ENCODE assay signal across 13 cellular contexts in the genomic region with DNA sequence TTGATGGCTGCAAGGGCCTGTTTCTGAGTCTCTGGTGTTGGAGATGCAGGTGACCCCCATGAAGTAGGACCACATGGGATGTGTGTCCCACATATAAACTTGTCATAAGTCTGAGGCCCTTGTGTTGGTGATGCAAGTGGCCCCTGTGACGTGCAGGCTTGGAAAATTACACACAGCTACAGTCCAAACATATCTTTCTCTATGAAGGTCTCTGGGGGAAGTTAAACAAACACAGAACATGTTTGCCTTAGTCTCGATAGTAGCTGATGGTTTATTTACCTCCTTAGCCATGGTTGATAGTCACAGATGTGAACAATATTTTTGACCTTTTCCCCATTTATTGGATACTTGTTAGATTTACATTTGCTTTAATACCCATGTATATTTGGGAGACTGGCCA.
DNase-seq lines count a peak whose midpoint lies in the region; ATAC-seq and TF ChIP-seq lines count a peak whose summit lies in the region.
"Had no signal": no experiment of that assay in that cellular context is flagged by ENCODE, and none has a peak within 500 bp of the region (broad histone marks: within the 10 kb centered on the region; RNA-seq: fewer than 3 reads in every experiment).

No MANE protein-coding gene starts in this region.

- 47% methylated on average over 2 of the region's 2 CpGs for WGBS in hepatocyte (ENCODE audit: low lambda C conversion rate, missing lambda C conversion rate)
- WGBS in GM23248 (ENCODE audit: low coverage in 1 of 2, low lambda C conversion rate in 2 of 2, missing lambda C conversion rate in 2 of 2), 2 experiments = 28 to 34% methylated on average over 2 of the region's 2 CpGs

- no peaks in the 10 kb centered on the region for H4K20me1 ChIP-seq in hepatocyte (ENCODE audit: insufficient read depth, poor library complexity, severe bottlenecking)
- H4K20me1 ChIP-seq in GM23248 (ENCODE audit: insufficient read depth) = no peaks in the 10 kb centered on the region

- no peak for TF ChIP-seq CTCF in hepatocyte (IDR thresholded peaks at IDR 0.05; ENCODE audit: poor library complexity)

- H3K4me2 ChIP-seq in hepatocyte (no peak overlapping the region), GM23248 (ENCODE audit: unreplicated experiment) (no peak overlapping the region)

- H3K9me3 ChIP-seq in hepatocyte (ENCODE audit: low read depth) (no peaks in the 10 kb centered on the region), GM23248 (ENCODE audit: low read depth) (no peaks in the 10 kb centered on the region)
- H3K9me3 ChIP-seq: HAP-1 had no signal

- in situ Hi-C loops in GM23248 (cut with MboI) = no loop called here

- H3K79me2 ChIP-seq in hepatocyte (no peaks in the 10 kb centered on the region), GM23248 (ENCODE audit: insufficient read depth) (no peaks in the 10 kb centered on the region)

- no peak overlapping the region for H3K9ac ChIP-seq in GM23248

- DNase-seq in cardiac septum (ENCODE audit: low spot score) (peak; percentile 26), Right ventricle myocardium superior (no peak), NCI-H69 (lab: John Stamatoyannopoulos, UW) (peak; percentile 83), hepatocyte (ENCODE audit: low spot score) (peak; percentile 29), H4 (ENCODE audit: low spot score) (no peak), GM23248 (no peak)
- DNase-seq: MV-4-11, NCI-H1694 treated with DMSO at 0.1 percent for 48 hours, NCI-H2171, NCI-H524 treated with DMSO at 0.1 percent for 48 hours had no signal

- H3K4me3 ChIP-seq in hepatocyte (no peak overlapping the region), GM23248 (no peak overlapping the region)
- H3K4me3 ChIP-seq: HAP-1 had no signal

- H2AFZ ChIP-seq in hepatocyte (no peak overlapping the region), GM23248 (no peak overlapping the region)

- H3K9me2 ChIP-seq in hepatocyte (replicated peaks; ENCODE audit: insufficient read depth) (no peaks in the 10 kb centered on the region), GM23248 (ENCODE audit: insufficient read depth) (no peaks in the 10 kb centered on the region)

- intact Hi-C loops in cardiac septum (cut with DNase I) (no loop called here), Right ventricle myocardium superior (cut with DNase I) (no loop called here)

- no peaks in the 10 kb centered on the region for H3K36me3 ChIP-seq in hepatocyte (replicated peaks; ENCODE audit: insufficient read depth, low read depth)
- no peaks in the 10 kb centered on the region for H3K36me3 ChIP-seq in GM23248 (ENCODE audit: low read depth)
- H3K36me3 ChIP-seq: HAP-1 had no signal

- peaks cover 5% of the 10 kb centered on the region for H3K4me1 ChIP-seq in hepatocyte (ENCODE audit: insufficient read depth)
- no peaks in the 10 kb centered on the region for H3K4me1 ChIP-seq in GM23248 (ENCODE audit: insufficient read depth)
- H3K4me1 ChIP-seq: HAP-1 had no signal

- H3K27ac ChIP-seq in hepatocyte (peak overlapping the region; percentile 72), GM23248 (no peak overlapping the region)

- no peak for ATAC-seq in Right ventricle myocardium superior (ENCODE audit: poor library complexity)
- ATAC-seq in GM21528 (IDR thresholded peaks at IDR 0.05; ENCODE audit: low FRiP score, unreplicated experiment) = no peak
- ATAC-seq in GM18519 (IDR thresholded peaks at IDR 0.05; ENCODE audit: low FRiP score, unreplicated experiment) = no peak

- H3K27me3 ChIP-seq in hepatocyte (no peaks in the 10 kb centered on the region), GM23248 (replicated peaks; ENCODE audit: insufficient read depth) (peaks cover 7% of the 10 kb centered on the region)

- no peaks in the 10 kb centered on the region for H3F3A ChIP-seq in GM23248 (ENCODE audit: insufficient read depth)

Comparison
In these comparisons a context has a peak if more than half of its experiments do, and no peak if none do; other contexts are left out.
1. DNase-seq: peak in cardiac septum (single experiment), NCI-H69 (single experiment) and hepatocyte (single experiment); none in Right ventricle myocardium superior (single experiment), H4 (single experiment) and GM23248 (single experiment).